In genomic region chr11:70740475-70740825, GRCh38 we compare ENCODE assay signal across 27 cellular contexts.
"Had no signal": no experiment of that assay in that cellular context is flagged by ENCODE, and none has a peak within 500 bp of the region (broad histone marks: within the 10 kb centered on the region; RNA-seq: fewer than 3 reads in every experiment).

No MANE protein-coding gene starts in this region.

- H3K27ac ChIP-seq: heart left ventricle, lower lobe of right lung, stomach, thyroid gland had no signal

- H3K4me1 Mint-ChIP-seq: activated CD4-positive, alpha-beta T cell treated with anti-CD3 and anti-CD28 coated beads, Interleukin-2, amount 10 ng/mL, durations not matched to agents 24 days and 14 days; activated naive CD4-positive, alpha-beta T cell treated with anti-CD3 and anti-CD28 coated beads, Interleukin-2, amount 10 ng/mL, durations not matched to agents 7 days and 5 days; activated naive CD8-positive, alpha-beta T cell treated with anti-CD3 and anti-CD28 coated beads, Interleukin-2, amount 10 ng/mL, durations not matched to agents 7 days and 5 days; immature natural killer cell; natural killer cell; stimulated activated naive B cell treated with anti-CD40 and anti-IgM and Interleukin-4, amounts not matched to agents 10 μg/mL and 1 μg/mL and 100 μg/mL, for 72 hours had no signal

- DNase-seq: activated CD4-positive, alpha-beta memory T cell treated with anti-CD3 and anti-CD28 coated beads for 36 hours; activated CD4-positive, alpha-beta T cell treated with anti-CD3 and anti-CD28 coated beads, Interleukin-2, amount 10 ng/mL, durations not matched to agents 24 days and 14 days; activated CD4-positive, CD25-positive, alpha-beta regulatory T cell treated with anti-CD3 and anti-CD28 coated beads, Interleukin-2, amount 50 U/mL, for 72 hours; activated CD8-positive, alpha-beta memory T cell treated with anti-CD3 and anti-CD28 coated beads, Interleukin-2, amount 50 U/mL, for 4 hours; activated gamma-delta T cell; activated naive CD4-positive, alpha-beta T cell treated with anti-CD3 and anti-CD28 coated beads, Interleukin-2, amount 10 ng/mL, durations not matched to agents 7 days and 5 days; activated naive CD8-positive, alpha-beta T cell treated with anti-CD3 and anti-CD28 coated beads, Interleukin-2, amount 10 ng/mL, durations not matched to agents 7 days and 5 days; activated T-cell treated with anti-CD3 and anti-CD28 coated beads, Interleukin-2, amount 50 U/mL, for 1 hour; amygdala; caudate nucleus; foreskin fibroblast; heart left ventricle; hypothalamus; immature natural killer cell; natural killer cell; stimulated activated CD4-positive, alpha-beta T cell treated with anti-CD3 and anti-CD28 coated beads, Interleukin-15, amount 100 ng/mL, for 24 hours; stimulated activated CD4-positive, alpha-beta T cell treated with anti-CD3 and anti-CD28 coated beads, Interleukin-2, amount 100 ng/mL, for 24 hours; stimulated activated naive B cell treated with anti-CD40 and anti-IgM and Interleukin-4, amounts not matched to agents 10 μg/mL and 1 μg/mL and 100 μg/mL, for 72 hours; stomach; T-helper 9 cell; thyroid gland had no signal

- H3K36me3 Mint-ChIP-seq: activated CD4-positive, alpha-beta memory T cell treated with anti-CD3 and anti-CD28 coated beads for 36 hours; activated naive CD4-positive, alpha-beta T cell treated with anti-CD3 and anti-CD28 coated beads, Interleukin-2, amount 10 ng/mL, durations not matched to agents 7 days and 5 days; activated naive CD8-positive, alpha-beta T cell treated with anti-CD3 and anti-CD28 coated beads, Interleukin-2, amount 10 ng/mL, durations not matched to agents 7 days and 5 days; immature natural killer cell; natural killer cell; stimulated activated naive B cell treated with anti-CD40 and anti-IgM and Interleukin-4, amounts not matched to agents 10 μg/mL and 1 μg/mL and 100 μg/mL, for 72 hours had no signal

- H3K4me3 Mint-ChIP-seq: activated CD4-positive, alpha-beta memory T cell treated with anti-CD3 and anti-CD28 coated beads for 36 hours; activated CD4-positive, alpha-beta T cell treated with anti-CD3 and anti-CD28 coated beads, Interleukin-2, amount 10 ng/mL, durations not matched to agents 24 days and 14 days; activated naive CD4-positive, alpha-beta T cell treated with anti-CD3 and anti-CD28 coated beads, Interleukin-2, amount 10 ng/mL, durations not matched to agents 7 days and 5 days; activated naive CD8-positive, alpha-beta T cell treated with anti-CD3 and anti-CD28 coated beads, Interleukin-2, amount 10 ng/mL, durations not matched to agents 7 days and 5 days; activated T-helper 1 cell treated with anti-CD3 and anti-CD28 coated beads, Interleukin-12 subunit alpha, Interleukin-12 subunit beta, Interleukin-2, Interleukin-4 antibody, amounts not matched to agents 30 ng/mL and 10 ng/mL and 1 ng/mL, durations not matched to agents 14 hours and 24 hours and 36 hours; immature natural killer cell; natural killer cell; stimulated activated naive B cell treated with anti-CD40 and anti-IgM and Interleukin-4, amounts not matched to agents 10 μg/mL and 1 μg/mL and 100 μg/mL, for 72 hours; T-helper 1 cell treated with Interleukin-12 subunit alpha and Interleukin-12 subunit beta and Interleukin-4 antibody, amounts not matched to agents 30 μg/mL and 1 μg/mL, for 36 hours had no signal

- H3K27me3 Mint-ChIP-seq: activated CD4-positive, alpha-beta T cell treated with anti-CD3 and anti-CD28 coated beads, Interleukin-2, amount 10 ng/mL, durations not matched to agents 24 days and 14 days had no signal

- H3K9me3 Mint-ChIP-seq: activated CD4-positive, alpha-beta memory T cell treated with anti-CD3 and anti-CD28 coated beads for 36 hours; activated CD4-positive, alpha-beta T cell treated with anti-CD3 and anti-CD28 coated beads, Interleukin-2, amount 10 ng/mL, durations not matched to agents 24 days and 14 days; activated naive CD8-positive, alpha-beta T cell treated with anti-CD3 and anti-CD28 coated beads, Interleukin-2, amount 10 ng/mL, durations not matched to agents 7 days and 5 days; activated T-helper 1 cell treated with anti-CD3 and anti-CD28 coated beads, Interleukin-12 subunit alpha, Interleukin-12 subunit beta, Interleukin-2, Interleukin-4 antibody, amounts not matched to agents 30 ng/mL and 10 ng/mL and 1 ng/mL, durations not matched to agents 14 hours and 24 hours and 36 hours; immature natural killer cell; natural killer cell; stimulated activated naive B cell treated with anti-CD40 and anti-IgM and Interleukin-4, amounts not matched to agents 10 μg/mL and 1 μg/mL and 100 μg/mL, for 72 hours; T-helper 1 cell treated with Interleukin-12 subunit alpha and Interleukin-12 subunit beta and Interleukin-4 antibody, amounts not matched to agents 30 μg/mL and 1 μg/mL, for 36 hours had no signal

- H3K4me1 ChIP-seq: heart left ventricle, lower lobe of right lung, thyroid gland had no signal

- H3K9me3 ChIP-seq: heart left ventricle, lower lobe of right lung, stomach, thyroid gland had no signal

- ATAC-seq: esophagus mucosa; heart left ventricle; left lobe of liver; lower lobe of right lung; natural killer cell; stimulated activated naive B cell treated with anti-CD40 and anti-IgM and Interleukin-4, amounts not matched to agents 10 μg/mL and 1 μg/mL and 100 μg/mL, for 72 hours had no signal

- H3K4me3 ChIP-seq: heart left ventricle, lower lobe of right lung, stomach, thyroid gland had no signal

- H3K27ac Mint-ChIP-seq: activated CD4-positive, alpha-beta memory T cell treated with anti-CD3 and anti-CD28 coated beads for 36 hours; activated CD4-positive, alpha-beta T cell treated with anti-CD3 and anti-CD28 coated beads, Interleukin-2, amount 10 ng/mL, durations not matched to agents 24 days and 14 days; activated naive CD4-positive, alpha-beta T cell treated with anti-CD3 and anti-CD28 coated beads, Interleukin-2, amount 10 ng/mL, durations not matched to agents 7 days and 5 days; activated naive CD8-positive, alpha-beta T cell treated with anti-CD3 and anti-CD28 coated beads, Interleukin-2, amount 10 ng/mL, durations not matched to agents 7 days and 5 days; activated T-helper 1 cell treated with anti-CD3 and anti-CD28 coated beads, Interleukin-12 subunit alpha, Interleukin-12 subunit beta, Interleukin-2, Interleukin-4 antibody, amounts not matched to agents 30 ng/mL and 10 ng/mL and 1 ng/mL, durations not matched to agents 14 hours and 24 hours and 36 hours; immature natural killer cell; natural killer cell; progenitor cell of endocrine pancreas; stimulated activated naive B cell treated with anti-CD40 and anti-IgM and Interleukin-4, amounts not matched to agents 10 μg/mL and 1 μg/mL and 100 μg/mL, for 72 hours; T-helper 1 cell treated with Interleukin-12 subunit alpha and Interleukin-12 subunit beta and Interleukin-4 antibody, amounts not matched to agents 30 μg/mL and 1 μg/mL, for 36 hours had no signal

- H3K27me3 ChIP-seq: thyroid gland had no signal

- H3K36me3 ChIP-seq: heart left ventricle, lower lobe of right lung, stomach, thyroid gland had no signal
